In genomic region chr1:25583519-25584370, GRCh38 we compare ENCODE assay signal across 14 cellular contexts.
"Had no signal": no experiment of that assay in that cellular context is flagged by ENCODE, and none has a peak within 500 bp of the region (broad histone marks: within the 10 kb centered on the region; RNA-seq: fewer than 3 reads in every experiment).

No MANE protein-coding gene starts in this region.

- H3K9me3 ChIP-seq: neutrophil had no signal

- H3K27me3 ChIP-seq: neutrophil had no signal

- H3K4me3 ChIP-seq: cardiac muscle cell, lung, skin epidermis had no signal

- H3K9me3 Mint-ChIP-seq: activated naive CD4-positive, alpha-beta T cell treated with anti-CD3 and anti-CD28 coated beads for 36 hours; activated T-helper 17 cell treated with anti-CD3 and anti-CD28 coated beads, Interleukin-2, amount 50 U/mL, for 72 hours; stimulated activated naive CD8-positive, alpha-beta T cell treated with anti-CD3 and anti-CD28 coated beads, Interleukin-15, amount 100 ng/mL, for 72 hours; T-helper 2 cell treated with Interferon-gamma antibody and Interleukin-4, amounts not matched to agents 5 μg/mL and 100 μg/mL, for 36 hours had no signal

- H3K27me3 Mint-ChIP-seq: activated T-helper 17 cell treated with anti-CD3 and anti-CD28 coated beads, Interleukin-2, amount 50 U/mL, for 72 hours; stimulated activated naive CD8-positive, alpha-beta T cell treated with anti-CD3 and anti-CD28 coated beads, Interleukin-15, amount 100 ng/mL, for 72 hours had no signal

- ATAC-seq: activated CD4-positive, CD25-positive, alpha-beta regulatory T cell treated with anti-CD3 and anti-CD28 coated beads, Interleukin-2, amount 50 U/mL, for 24 hours; activated T-helper 17 cell treated with anti-CD3 and anti-CD28 coated beads, Interleukin-2, amount 50 U/mL, for 72 hours; left colon; stimulated activated naive CD8-positive, alpha-beta T cell treated with anti-CD3 and anti-CD28 coated beads, Interleukin-15, amount 100 ng/mL, for 72 hours had no signal

- H3K27ac ChIP-seq: cardiac muscle cell, epithelial cell of prostate, neutrophil, skin epidermis had no signal

- H3K4me3 Mint-ChIP-seq: activated naive CD4-positive, alpha-beta T cell treated with anti-CD3 and anti-CD28 coated beads for 36 hours; activated T-helper 17 cell treated with anti-CD3 and anti-CD28 coated beads, Interleukin-2, amount 50 U/mL, for 72 hours; stimulated activated naive CD8-positive, alpha-beta T cell treated with anti-CD3 and anti-CD28 coated beads, Interleukin-15, amount 100 ng/mL, for 72 hours; T-helper 2 cell treated with Interferon-gamma antibody and Interleukin-4, amounts not matched to agents 5 μg/mL and 100 μg/mL, for 36 hours had no signal

- H3K36me3 ChIP-seq: cardiac muscle cell, neutrophil had no signal

- H3K27ac Mint-ChIP-seq: activated naive CD4-positive, alpha-beta T cell treated with anti-CD3 and anti-CD28 coated beads for 36 hours; activated T-helper 17 cell treated with anti-CD3 and anti-CD28 coated beads, Interleukin-2, amount 50 U/mL, for 72 hours; T-helper 2 cell treated with Interferon-gamma antibody and Interleukin-4, amounts not matched to agents 5 μg/mL and 100 μg/mL, for 36 hours had no signal

- DNase-seq: activated naive CD4-positive, alpha-beta T cell treated with anti-CD3 and anti-CD28 coated beads for 36 hours; left colon; midbrain; stimulated activated CD4-positive, alpha-beta T cell treated with anti-CD3 and anti-CD28 coated beads, Interleukin-4, amount 100 ng/mL, for 4 hours; stimulated activated naive CD8-positive, alpha-beta T cell treated with anti-CD3 and anti-CD28 coated beads, Interleukin-15, amount 100 ng/mL, for 72 hours; SW 1271 had no signal
